19 cellular contexts compared by ENCODE assay signal in the genomic region with DNA sequence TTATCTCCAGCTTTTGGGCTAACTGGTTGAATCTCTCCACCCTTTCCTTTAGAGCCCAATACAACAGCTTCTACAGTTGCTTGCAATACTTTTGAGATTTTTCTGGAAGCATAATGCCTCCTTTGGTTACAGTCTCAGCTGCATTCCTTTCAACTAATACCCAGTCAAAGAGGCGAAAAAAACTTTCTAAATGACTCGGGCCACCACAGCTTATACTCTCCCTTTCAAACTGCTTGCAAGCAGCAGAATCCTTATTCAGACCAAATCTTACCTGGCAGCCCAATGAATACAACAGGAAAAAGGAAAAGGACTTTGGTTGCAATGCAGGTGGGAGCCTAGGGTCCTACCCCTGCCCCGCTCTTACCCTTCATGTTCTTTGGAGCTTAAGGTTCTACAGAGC. TPM values are rescaled to one million over a fixed set of nuclear protein-coding genes. Genes with fewer than 3 reads are reported as not detected.
DNase-seq lines count a peak whose midpoint lies in the region; ATAC-seq lines count a peak whose summit lies in the region.
"Had no signal": no experiment of that assay in that cellular context is flagged by ENCODE, and none has a peak within 500 bp of the region (broad histone marks: within the 10 kb centered on the region; RNA-seq: fewer than 3 reads in every experiment).

No MANE protein-coding gene starts in this region.

- peaks cover 78% of the 10 kb centered on the region for H3K4me1 Mint-ChIP-seq in activated CD4-positive, alpha-beta memory T cell treated with anti-CD3 and anti-CD28 coated beads for 36 hours (ENCODE audit: low read depth)
- peaks cover 70% of the 10 kb centered on the region for H3K4me1 Mint-ChIP-seq in activated CD4-positive, alpha-beta memory T cell treated with anti-CD3 and anti-CD28 coated beads, Interleukin-2, amount 10 ng/mL, durations not matched to agents 7 days and 5 days
- peaks cover 30 to 48% (median 38%) of the 10 kb centered on the region in 4 donors for H3K4me1 Mint-ChIP-seq in CD4-positive, alpha-beta memory T cell
- H3K4me1 Mint-ChIP-seq in activated T-cell treated with anti-CD3 and anti-CD28 coated beads, Interleukin-2, amount 50 U/mL, for 72 hours (ENCODE audit: low read depth), result peaks cover 52% of the 10 kb centered on the region

- POLR2A ChIA-PET in activated CD4-positive, alpha-beta memory T cell treated with anti-CD3 and anti-CD28 coated beads for 36 hours (lab: Charles Lee), result interaction anchor here (1.0 kb wide), 1 partner anchor 24 kb away, joined by 3 read pairs; no protein-coding TSS in a partner anchor
- POLR2A ChIA-PET in activated CD4-positive, alpha-beta memory T cell treated with anti-CD3 and anti-CD28 coated beads, Interleukin-2, amount 10 ng/mL, durations not matched to agents 7 days and 5 days (lab: Charles Lee), result interaction anchor here (0.6 to 1.5 kb wide), 5 partner anchors 8 to 229 kb away, joined by 4 to 8 read pairs (median 6); a partner anchor contains a TSS
- POLR2A ChIA-PET in CD4-positive, alpha-beta memory T cell (lab: Charles Lee; ENCODE audit: partially characterized antibody), result interaction anchor here (0.6 to 2.8 kb wide), 5 partner anchors 16 to 189 kb away, joined by 3 to 19 read pairs (median 6); a partner anchor contains a TSS

- no peaks in the 10 kb centered on the region for H3K9me3 ChIP-seq in CD4-positive, alpha-beta memory T cell (ENCODE audit: control insufficient read depth in 1 of 2, low read length in 2 of 2)
- H3K9me3 ChIP-seq: MG63 had no signal

- CTCF ChIA-PET in activated CD4-positive, alpha-beta memory T cell treated with anti-CD3 and anti-CD28 coated beads for 36 hours (lab: Charles Lee), result interaction anchor here (0.9 to 2.7 kb wide), 3 partner anchors 11 to 87 kb away, joined by 3 to 12 read pairs (median 4); no protein-coding TSS in a partner anchor
- CTCF ChIA-PET in activated CD4-positive, alpha-beta memory T cell treated with anti-CD3 and anti-CD28 coated beads, Interleukin-2, amount 10 ng/mL, durations not matched to agents 7 days and 5 days (lab: Charles Lee), result interaction anchor here (1.4 to 2.9 kb wide), 3 partner anchors 10 to 86 kb away, joined by 4 to 19 read pairs (median 6); no protein-coding TSS in a partner anchor
- CTCF ChIA-PET in CD4-positive, alpha-beta memory T cell (lab: Charles Lee; ENCODE audit: partially characterized antibody), result interaction anchor here (1.0 to 5.2 kb wide), 3 partner anchors 10 to 16 kb away, joined by 4 to 39 read pairs (median 5); a partner anchor contains a TSS

- no peak overlapping the region for H3K4me3 Mint-ChIP-seq in activated CD4-positive, alpha-beta memory T cell treated with anti-CD3 and anti-CD28 coated beads for 36 hours
- no peak overlapping the region for H3K4me3 Mint-ChIP-seq in activated CD4-positive, alpha-beta memory T cell treated with anti-CD3 and anti-CD28 coated beads, Interleukin-2, amount 10 ng/mL, durations not matched to agents 7 days and 5 days
- no peak overlapping the region for H3K4me3 Mint-ChIP-seq in CD4-positive, alpha-beta memory T cell
- peak overlapping the region; percentile 29 to 68 for H3K4me3 Mint-ChIP-seq in activated T-cell treated with anti-CD3 and anti-CD28 coated beads, Interleukin-2, amount 50 U/mL, for 72 hours
- H3K4me3 Mint-ChIP-seq: GM23338 had no signal

- H3K27me3 ChIP-seq in CD4-positive, alpha-beta memory T cell (ENCODE audit: insufficient read depth, low read length), result no peaks in the 10 kb centered on the region
- H3K27me3 ChIP-seq: MG63 had no signal

- no peaks in the 10 kb centered on the region for H3K27me3 Mint-ChIP-seq in activated CD4-positive, alpha-beta memory T cell treated with anti-CD3 and anti-CD28 coated beads for 36 hours
- no peaks in the 10 kb centered on the region for H3K27me3 Mint-ChIP-seq in activated CD4-positive, alpha-beta memory T cell treated with anti-CD3 and anti-CD28 coated beads, Interleukin-2, amount 10 ng/mL, durations not matched to agents 7 days and 5 days
- H3K27me3 Mint-ChIP-seq in CD4-positive, alpha-beta memory T cell, result no peaks in the 10 kb centered on the region
- H3K27me3 Mint-ChIP-seq in activated T-cell treated with anti-CD3 and anti-CD28 coated beads, Interleukin-2, amount 50 U/mL, for 72 hours (ENCODE audit: low read depth), result no peaks in the 10 kb centered on the region

- H3K27ac Mint-ChIP-seq in activated CD4-positive, alpha-beta memory T cell treated with anti-CD3 and anti-CD28 coated beads for 36 hours, result peak overlapping the region; percentile 63
- H3K27ac Mint-ChIP-seq in activated CD4-positive, alpha-beta memory T cell treated with anti-CD3 and anti-CD28 coated beads, Interleukin-2, amount 10 ng/mL, durations not matched to agents 7 days and 5 days, result no peak overlapping the region
- peak overlapping the region in 4 of 7 donors; percentile 48 to 84 (median 64) for H3K27ac Mint-ChIP-seq in CD4-positive, alpha-beta memory T cell
- H3K27ac Mint-ChIP-seq in activated T-cell treated with anti-CD3 and anti-CD28 coated beads, Interleukin-2, amount 50 U/mL, for 72 hours, result peak overlapping the region; percentile 74
- H3K27ac Mint-ChIP-seq: GM23338 had no signal

- no peak overlapping the region for H3K27ac ChIP-seq in CD4-positive, alpha-beta memory T cell (ENCODE audit: low read depth, low read length)

- peaks cover 27% of the 10 kb centered on the region for H3K36me3 ChIP-seq in CD4-positive, alpha-beta memory T cell (ENCODE audit: insufficient read depth, low read length)
- H3K36me3 ChIP-seq: MG63 had no signal

- ATAC-seq in activated T-cell treated with anti-CD3 and anti-CD28 coated beads, Interleukin-2, amount 50 U/mL, for 72 hours (replicated peaks in 1 of 2), result peak; percentile 38 to 58
- ATAC-seq: GM23338, PC-3 had no signal

- peaks cover 78% of the 10 kb centered on the region for H3K36me3 Mint-ChIP-seq in activated CD4-positive, alpha-beta memory T cell treated with anti-CD3 and anti-CD28 coated beads for 36 hours
- peaks cover 82% of the 10 kb centered on the region for H3K36me3 Mint-ChIP-seq in activated CD4-positive, alpha-beta memory T cell treated with anti-CD3 and anti-CD28 coated beads, Interleukin-2, amount 10 ng/mL, durations not matched to agents 7 days and 5 days (ENCODE audit: low read depth)
- H3K36me3 Mint-ChIP-seq in CD4-positive, alpha-beta memory T cell, result peaks cover 55 to 71% of the 10 kb centered on the region in 2 donors
- H3K36me3 Mint-ChIP-seq in activated T-cell treated with anti-CD3 and anti-CD28 coated beads, Interleukin-2, amount 50 U/mL, for 72 hours (ENCODE audit: insufficient read depth in 2 of 2), result peaks cover 31 to 71% of the 10 kb centered on the region in 2 donors

- no peak overlapping the region for H3K4me3 ChIP-seq in CD4-positive, alpha-beta memory T cell (ENCODE audit: low read length in 2 of 2)
- H3K4me3 ChIP-seq: GM23338, MG63 had no signal

- intact Hi-C loops in activated CD4-positive, alpha-beta memory T cell treated with anti-CD3 and anti-CD28 coated beads for 36 hours (cut with micrococcal nuclease), result no loop called here
- intact Hi-C loops in CD4-positive, alpha-beta memory T cell (cut with micrococcal nuclease), result loop anchor here (2.0 kb wide), 1 partner anchor 16 kb away; a partner anchor contains a TSS

- peaks cover 43% of the 10 kb centered on the region for H3K4me1 ChIP-seq in CD4-positive, alpha-beta memory T cell (ENCODE audit: insufficient read depth, low read length)

- DNase-seq in activated CD4-positive, alpha-beta memory T cell treated with anti-CD3 and anti-CD28 coated beads for 36 hours, result no peak
- no peak for DNase-seq in activated CD4-positive, alpha-beta memory T cell treated with anti-CD3 and anti-CD28 coated beads, Interleukin-2, amount 10 ng/mL, durations not matched to agents 7 days and 5 days
- DNase-seq in CD4-positive, alpha-beta memory T cell, result no peak
- DNase-seq in activated T-cell treated with anti-CD3 and anti-CD28 coated beads, Interleukin-2, amount 50 U/mL, for 72 hours, result no peak
- DNase-seq in islet precursor cell, result peak; percentile 13
- DNase-seq in A172 (ENCODE audit: low spot score), result no peak
- DNase-seq in pons (ENCODE audit: low spot score), result no peak
- no peak for DNase-seq in NCI-H2107 treated with DMSO at 0.1 percent for 48 hours (lab: John Stamatoyannopoulos, UW; ENCODE audit: unreplicated experiment)
- DNase-seq: GF-D8, KG1, MG63, NCI-H1105, NCI-H1694 treated with DMSO at 0.1 percent for 48 hours, NCI-H2171, NCI-H446 treated with DMSO at 0.1 percent for 48 hours, NCI-H748 treated with DMSO at 0.1 percent for 48 hours, PC-3 had no signal

- no peaks in the 10 kb centered on the region for H3K9me3 Mint-ChIP-seq in activated CD4-positive, alpha-beta memory T cell treated with anti-CD3 and anti-CD28 coated beads for 36 hours
- peaks cover 2% of the 10 kb centered on the region for H3K9me3 Mint-ChIP-seq in activated CD4-positive, alpha-beta memory T cell treated with anti-CD3 and anti-CD28 coated beads, Interleukin-2, amount 10 ng/mL, durations not matched to agents 7 days and 5 days
- H3K9me3 Mint-ChIP-seq in CD4-positive, alpha-beta memory T cell, result peaks cover 0 to 2% (median 0%) of the 10 kb centered on the region in 8 donors
- H3K9me3 Mint-ChIP-seq in activated T-cell treated with anti-CD3 and anti-CD28 coated beads, Interleukin-2, amount 50 U/mL, for 72 hours, result peaks cover 0 to 1% of the 10 kb centered on the region in 2 donors
- H3K9me3 Mint-ChIP-seq: GM23338 had no signal

RNA-seq across cellular contexts. Expression of a gene that starts 15.8 kb away (rescaled TPM):
- total RNA-seq in activated CD4-positive, alpha-beta memory T cell treated with anti-CD3 and anti-CD28 coated beads for 36 hours, result 100 to 1,000 TPM; 155 to 163 TPM
- total RNA-seq in activated CD4-positive, alpha-beta memory T cell treated with anti-CD3 and anti-CD28 coated beads, Interleukin-2, amount 10 ng/mL, durations not matched to agents 7 days and 5 days, result 100 to 1,000 TPM; 102 to 103 TPM
- 100 to 1,000 TPM; 115 to 116 TPM for total RNA-seq in CD4-positive, alpha-beta memory T cell
- polyA plus RNA-seq in CD4-positive, alpha-beta memory T cell, result 100 to 1,000 TPM; 169 to 194 TPM
- 100 to 1,000 TPM; 272 to 369 TPM for total RNA-seq in activated T-cell treated with anti-CD3 and anti-CD28 coated beads, Interleukin-2, amount 50 U/mL, for 72 hours
- not detected in 2 replicates for total RNA-seq in A172 (2014; rRNA removed; shearing (Covaris generic))
- total RNA-seq: A673, PC-3 had no signal

RNA-seq across cellular contexts. Expression of a gene that starts 32.6 kb away (rescaled TPM):
- not detected for total RNA-seq in activated CD4-positive, alpha-beta memory T cell treated with anti-CD3 and anti-CD28 coated beads for 36 hours
- not detected for total RNA-seq in activated CD4-positive, alpha-beta memory T cell treated with anti-CD3 and anti-CD28 coated beads, Interleukin-2, amount 10 ng/mL, durations not matched to agents 7 days and 5 days
- not detected for total RNA-seq in CD4-positive, alpha-beta memory T cell
- polyA plus RNA-seq in CD4-positive, alpha-beta memory T cell, result not detected
- total RNA-seq in activated T-cell treated with anti-CD3 and anti-CD28 coated beads, Interleukin-2, amount 50 U/mL, for 72 hours, result not detected
- total RNA-seq in A172 (2014; rRNA removed; shearing (Covaris generic)), result not detected in 2 replicates
- total RNA-seq: A673, PC-3 had no signal
- polyA plus RNA-seq: GM23338 had no signal

RNA-seq across cellular contexts. Expression of a gene that starts 43.1 kb away (rescaled TPM):
- total RNA-seq in activated CD4-positive, alpha-beta memory T cell treated with anti-CD3 and anti-CD28 coated beads for 36 hours, result 10 to 100 TPM; 47.3 to 49.0 TPM
- total RNA-seq in activated CD4-positive, alpha-beta memory T cell treated with anti-CD3 and anti-CD28 coated beads, Interleukin-2, amount 10 ng/mL, durations not matched to agents 7 days and 5 days, result 10 to 100 TPM; 34.0 to 34.9 TPM
- total RNA-seq in CD4-positive, alpha-beta memory T cell, result 10 to 100 TPM; 29.9 to 32.0 TPM
- polyA plus RNA-seq in CD4-positive, alpha-beta memory T cell, result 10 to 100 TPM; 12.3 to 12.6 TPM
- total RNA-seq in activated T-cell treated with anti-CD3 and anti-CD28 coated beads, Interleukin-2, amount 50 U/mL, for 72 hours, result 10 to 100 TPM; 71.3 to 76.3 TPM
- total RNA-seq in A172 (2014; rRNA removed; shearing (Covaris generic)), result 1.8 and 2.0 TPM in 2 replicates

RNA-seq across cellular contexts. Expression of a gene that starts 55.1 kb away (rescaled TPM):
- total RNA-seq in activated CD4-positive, alpha-beta memory T cell treated with anti-CD3 and anti-CD28 coated beads for 36 hours, result 10 to 100 TPM; 15.8 to 17.8 TPM
- total RNA-seq in activated CD4-positive, alpha-beta memory T cell treated with anti-CD3 and anti-CD28 coated beads, Interleukin-2, amount 10 ng/mL, durations not matched to agents 7 days and 5 days, result 1 to 10 TPM; 3.8 to 5.3 TPM
- total RNA-seq in CD4-positive, alpha-beta memory T cell, result 1 to 10 TPM; 2.9 to 3.7 TPM
- polyA plus RNA-seq in CD4-positive, alpha-beta memory T cell, result 1 to 10 TPM in 1 of 2 donors, under 1 TPM in 1; 0.64 to 4.2 TPM
- total RNA-seq in activated T-cell treated with anti-CD3 and anti-CD28 coated beads, Interleukin-2, amount 50 U/mL, for 72 hours, result 10 to 100 TPM; 10.1 to 12.9 TPM
- total RNA-seq in A172 (2014; rRNA removed; shearing (Covaris generic)), result not detected in 2 replicates
- total RNA-seq: A673 had no signal

RNA-seq across cellular contexts. Expression of a gene that starts 56.4 kb away (rescaled TPM):
- total RNA-seq in activated CD4-positive, alpha-beta memory T cell treated with anti-CD3 and anti-CD28 coated beads for 36 hours, result under 1 TPM; 0.22 to 0.36 TPM
- under 1 TPM in 1 of 2 experiments, not detected in 1; 0.28 TPM for total RNA-seq in activated CD4-positive, alpha-beta memory T cell treated with anti-CD3 and anti-CD28 coated beads, Interleukin-2, amount 10 ng/mL, durations not matched to agents 7 days and 5 days
- total RNA-seq in CD4-positive, alpha-beta memory T cell, result not detected
- not detected for polyA plus RNA-seq in CD4-positive, alpha-beta memory T cell
- under 1 TPM; 0.46 to 0.53 TPM for total RNA-seq in activated T-cell treated with anti-CD3 and anti-CD28 coated beads, Interleukin-2, amount 50 U/mL, for 72 hours
- total RNA-seq in A172 (2014; rRNA removed; shearing (Covaris generic)), result 0.84 TPM in 1 of 2 replicates, not detected in the other
- total RNA-seq: PC-3 had no signal

Comparison
In these comparisons a context has a peak if more than half of its experiments do, and no peak if none do; other contexts are left out.
1. H3K4me3 Mint-ChIP-seq: peak in activated T-cell treated with anti-CD3 and anti-CD28 coated beads, Interleukin-2, amount 50 U/mL, for 72 hours (2 of 2); none in activated CD4-positive, alpha-beta memory T cell treated with anti-CD3 and anti-CD28 coated beads for 36 hours (single experiment), activated CD4-positive, alpha-beta memory T cell treated with anti-CD3 and anti-CD28 coated beads, Interleukin-2, amount 10 ng/mL, durations not matched to agents 7 days and 5 days (single experiment) and CD4-positive, alpha-beta memory T cell (0 of 8).
2. RNA of a gene that starts 15.8 kb away (total RNA-seq): 272 to 369 TPM in activated T-cell treated with anti-CD3 and anti-CD28 coated beads, Interleukin-2, amount 50 U/mL, for 72 hours, 155 to 163 TPM in activated CD4-positive, alpha-beta memory T cell treated with anti-CD3 and anti-CD28 coated beads for 36 hours, 115 to 116 TPM in CD4-positive, alpha-beta memory T cell and 102 to 103 TPM in activated CD4-positive, alpha-beta memory T cell treated with anti-CD3 and anti-CD28 coated beads, Interleukin-2, amount 10 ng/mL, durations not matched to agents 7 days and 5 days; not detected in A172; every median in the first group is over 100 times any median in the second.
3. RNA of a gene that starts 43.1 kb away (total RNA-seq): 71.3 to 76.3 TPM in activated T-cell treated with anti-CD3 and anti-CD28 coated beads, Interleukin-2, amount 50 U/mL, for 72 hours, 47.3 to 49.0 TPM in activated CD4-positive, alpha-beta memory T cell treated with anti-CD3 and anti-CD28 coated beads for 36 hours, 34.0 to 34.9 TPM in activated CD4-positive, alpha-beta memory T cell treated with anti-CD3 and anti-CD28 coated beads, Interleukin-2, amount 10 ng/mL, durations not matched to agents 7 days and 5 days and 29.9 to 32.0 TPM in CD4-positive, alpha-beta memory T cell; 1.8 to 2.0 TPM in A172; every median in the first group is over 10 times any median in the second.